2 cellular contexts compared by ENCODE assay signal in the genomic region with DNA sequence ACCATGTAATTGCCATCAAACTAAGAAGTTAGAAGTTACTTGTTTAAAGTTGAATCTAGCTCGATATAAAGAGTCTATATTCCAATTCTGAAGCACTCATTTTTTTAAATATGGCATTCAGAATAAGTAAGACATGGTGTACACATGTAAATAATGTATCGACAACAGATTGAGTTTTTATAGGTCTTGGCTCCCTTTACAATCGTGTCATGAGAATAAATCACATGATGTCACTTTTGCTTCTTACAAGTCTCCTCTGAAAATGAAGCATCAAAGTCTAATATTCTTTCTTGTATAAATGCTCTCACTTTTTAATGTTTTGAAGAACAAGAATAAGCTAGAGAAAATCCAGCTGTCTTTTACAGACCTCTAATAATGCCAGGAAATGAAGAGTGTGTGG.
TF ChIP-seq lines count a peak whose summit lies in the region.

No MANE protein-coding gene starts in this region.

TF ChIP-seq in GM23338, 12 proteins besides CTCF, POLR2A, EP300 and RAD21 (continued from another document):
- TF ChIP-seq POLR2AphosphoS5 (IDR thresholded peaks at IDR 0.05; ENCODE audit: low read depth) (no peak), NANOG (IDR thresholded peaks at IDR 0.05; ENCODE audit: borderline replicate concordance) (no peak), JUNB (IDR thresholded peaks at IDR 0.05; ENCODE audit: unreplicated experiment) (no peak), CREB1 (CRISPR knock-in tag; IDR thresholded peaks at IDR 0.05; ENCODE audit: low read depth) (no peak), ZNF331 (CRISPR knock-in tag; IDR thresholded peaks at IDR 0.05; ENCODE audit: low read depth) (no peak), EZH2 (IDR thresholded peaks at IDR 0.05; ENCODE audit: low read depth, unreplicated experiment) (no peak), EZH2phosphoT487 (IDR thresholded peaks at IDR 0.05; ENCODE audit: unreplicated experiment) (no peak)
- TF ChIP-seq, protein P1, sequence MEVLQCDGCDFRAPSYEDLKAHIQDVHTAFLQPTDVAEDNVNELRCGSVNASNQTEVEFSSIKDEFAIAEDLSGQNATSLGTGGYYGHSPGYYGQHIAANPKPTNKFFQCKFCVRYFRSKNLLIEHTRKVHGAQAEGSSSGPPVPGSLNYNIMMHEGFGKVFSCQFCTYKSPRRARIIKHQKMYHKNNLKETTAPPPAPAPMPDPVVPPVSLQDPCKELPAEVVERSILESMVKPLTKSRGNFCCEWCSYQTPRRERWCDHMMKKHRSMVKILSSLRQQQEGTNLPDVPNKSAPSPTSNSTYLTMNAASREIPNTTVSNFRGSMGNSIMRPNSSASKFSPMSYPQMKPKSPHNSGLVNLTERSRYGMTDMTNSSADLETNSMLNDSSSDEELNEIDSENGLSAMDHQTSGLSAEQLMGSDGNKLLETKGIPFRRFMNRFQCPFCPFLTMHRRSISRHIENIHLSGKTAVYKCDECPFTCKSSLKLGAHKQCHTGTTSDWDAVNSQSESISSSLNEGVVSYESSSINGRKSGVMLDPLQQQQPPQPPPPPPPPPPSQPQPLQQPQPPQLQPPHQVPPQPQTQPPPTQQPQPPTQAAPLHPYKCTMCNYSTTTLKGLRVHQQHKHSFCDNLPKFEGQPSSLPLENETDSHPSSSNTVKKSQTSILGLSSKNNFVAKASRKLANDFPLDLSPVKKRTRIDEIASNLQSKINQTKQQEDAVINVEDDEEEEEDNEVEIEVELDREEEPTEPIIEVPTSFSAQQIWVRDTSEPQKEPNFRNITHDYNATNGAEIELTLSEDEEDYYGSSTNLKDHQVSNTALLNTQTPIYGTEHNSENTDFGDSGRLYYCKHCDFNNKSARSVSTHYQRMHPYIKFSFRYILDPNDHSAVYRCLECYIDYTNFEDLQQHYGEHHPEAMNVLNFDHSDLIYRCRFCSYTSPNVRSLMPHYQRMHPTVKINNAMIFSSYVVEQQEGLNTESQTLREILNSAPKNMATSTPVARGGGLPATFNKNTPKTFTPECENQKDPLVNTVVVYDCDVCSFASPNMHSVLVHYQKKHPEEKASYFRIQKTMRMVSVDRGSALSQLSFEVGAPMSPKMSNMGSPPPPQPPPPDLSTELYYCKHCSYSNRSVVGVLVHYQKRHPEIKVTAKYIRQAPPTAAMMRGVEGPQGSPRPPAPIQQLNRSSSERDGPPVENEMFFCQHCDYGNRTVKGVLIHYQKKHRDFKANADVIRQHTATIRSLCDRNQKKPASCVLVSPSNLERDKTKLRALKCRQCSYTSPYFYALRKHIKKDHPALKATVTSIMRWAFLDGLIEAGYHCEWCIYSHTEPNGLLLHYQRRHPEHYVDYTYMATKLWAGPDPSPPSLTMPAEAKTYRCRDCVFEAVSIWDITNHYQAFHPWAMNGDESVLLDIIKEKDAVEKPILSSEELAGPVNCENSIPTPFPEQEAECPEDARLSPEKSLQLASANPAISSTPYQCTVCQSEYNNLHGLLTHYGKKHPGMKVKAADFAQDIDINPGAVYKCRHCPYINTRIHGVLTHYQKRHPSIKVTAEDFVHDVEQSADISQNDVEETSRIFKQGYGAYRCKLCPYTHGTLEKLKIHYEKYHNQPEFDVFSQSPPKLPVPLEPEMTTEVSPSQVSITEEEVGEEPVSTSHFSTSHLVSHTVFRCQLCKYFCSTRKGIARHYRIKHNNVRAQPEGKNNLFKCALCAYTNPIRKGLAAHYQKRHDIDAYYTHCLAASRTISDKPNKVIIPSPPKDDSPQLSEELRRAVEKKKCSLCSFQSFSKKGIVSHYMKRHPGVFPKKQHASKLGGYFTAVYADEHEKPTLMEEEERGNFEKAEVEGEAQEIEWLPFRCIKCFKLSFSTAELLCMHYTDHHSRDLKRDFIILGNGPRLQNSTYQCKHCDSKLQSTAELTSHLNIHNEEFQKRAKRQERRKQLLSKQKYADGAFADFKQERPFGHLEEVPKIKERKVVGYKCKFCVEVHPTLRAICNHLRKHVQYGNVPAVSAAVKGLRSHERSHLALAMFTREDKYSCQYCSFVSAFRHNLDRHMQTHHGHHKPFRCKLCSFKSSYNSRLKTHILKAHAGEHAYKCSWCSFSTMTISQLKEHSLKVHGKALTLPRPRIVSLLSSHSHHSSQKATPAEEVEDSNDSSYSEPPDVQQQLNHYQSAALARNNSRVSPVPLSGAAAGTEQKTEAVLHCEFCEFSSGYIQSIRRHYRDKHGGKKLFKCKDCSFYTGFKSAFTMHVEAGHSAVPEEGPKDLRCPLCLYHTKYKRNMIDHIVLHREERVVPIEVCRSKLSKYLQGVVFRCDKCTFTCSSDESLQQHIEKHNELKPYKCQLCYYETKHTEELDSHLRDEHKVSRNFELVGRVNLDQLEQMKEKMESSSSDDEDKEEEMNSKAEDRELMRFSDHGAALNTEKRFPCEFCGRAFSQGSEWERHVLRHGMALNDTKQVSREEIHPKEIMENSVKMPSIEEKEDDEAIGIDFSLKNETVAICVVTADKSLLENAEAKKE (CRISPR knock-in tag; IDR thresholded peaks at IDR 0.05): no peak
- TF ChIP-seq, protein P2, sequence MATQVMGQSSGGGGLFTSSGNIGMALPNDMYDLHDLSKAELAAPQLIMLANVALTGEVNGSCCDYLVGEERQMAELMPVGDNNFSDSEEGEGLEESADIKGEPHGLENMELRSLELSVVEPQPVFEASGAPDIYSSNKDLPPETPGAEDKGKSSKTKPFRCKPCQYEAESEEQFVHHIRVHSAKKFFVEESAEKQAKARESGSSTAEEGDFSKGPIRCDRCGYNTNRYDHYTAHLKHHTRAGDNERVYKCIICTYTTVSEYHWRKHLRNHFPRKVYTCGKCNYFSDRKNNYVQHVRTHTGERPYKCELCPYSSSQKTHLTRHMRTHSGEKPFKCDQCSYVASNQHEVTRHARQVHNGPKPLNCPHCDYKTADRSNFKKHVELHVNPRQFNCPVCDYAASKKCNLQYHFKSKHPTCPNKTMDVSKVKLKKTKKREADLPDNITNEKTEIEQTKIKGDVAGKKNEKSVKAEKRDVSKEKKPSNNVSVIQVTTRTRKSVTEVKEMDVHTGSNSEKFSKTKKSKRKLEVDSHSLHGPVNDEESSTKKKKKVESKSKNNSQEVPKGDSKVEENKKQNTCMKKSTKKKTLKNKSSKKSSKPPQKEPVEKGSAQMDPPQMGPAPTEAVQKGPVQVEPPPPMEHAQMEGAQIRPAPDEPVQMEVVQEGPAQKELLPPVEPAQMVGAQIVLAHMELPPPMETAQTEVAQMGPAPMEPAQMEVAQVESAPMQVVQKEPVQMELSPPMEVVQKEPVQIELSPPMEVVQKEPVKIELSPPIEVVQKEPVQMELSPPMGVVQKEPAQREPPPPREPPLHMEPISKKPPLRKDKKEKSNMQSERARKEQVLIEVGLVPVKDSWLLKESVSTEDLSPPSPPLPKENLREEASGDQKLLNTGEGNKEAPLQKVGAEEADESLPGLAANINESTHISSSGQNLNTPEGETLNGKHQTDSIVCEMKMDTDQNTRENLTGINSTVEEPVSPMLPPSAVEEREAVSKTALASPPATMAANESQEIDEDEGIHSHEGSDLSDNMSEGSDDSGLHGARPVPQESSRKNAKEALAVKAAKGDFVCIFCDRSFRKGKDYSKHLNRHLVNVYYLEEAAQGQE (IDR thresholded peaks at IDR 0.05; ENCODE audit: unreplicated experiment): no peak
TF ChIP-seq in GM23338: peak in this region for 0.

TF ChIP-seq in SK-N-SH, 30 proteins besides CTCF, POLR2A, EP300 and RAD21 (continued from another document):
- TF ChIP-seq, protein P3, sequence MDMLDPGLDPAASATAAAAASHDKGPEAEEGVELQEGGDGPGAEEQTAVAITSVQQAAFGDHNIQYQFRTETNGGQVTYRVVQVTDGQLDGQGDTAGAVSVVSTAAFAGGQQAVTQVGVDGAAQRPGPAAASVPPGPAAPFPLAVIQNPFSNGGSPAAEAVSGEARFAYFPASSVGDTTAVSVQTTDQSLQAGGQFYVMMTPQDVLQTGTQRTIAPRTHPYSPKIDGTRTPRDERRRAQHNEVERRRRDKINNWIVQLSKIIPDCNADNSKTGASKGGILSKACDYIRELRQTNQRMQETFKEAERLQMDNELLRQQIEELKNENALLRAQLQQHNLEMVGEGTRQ (IDR thresholded peaks at IDR 0.05; ENCODE audit: borderline replicate concordance, low read depth, low read length): no peak
- TF ChIP-seq NRF1 (IDR thresholded peaks at IDR 0.05; ENCODE audit: low read depth, low read length) (no peak), MEF2A (IDR thresholded peaks at IDR 0.05; ENCODE audit: borderline replicate concordance, low read depth) (no peak), FOXJ3 (CRISPR knock-in tag; IDR thresholded peaks at IDR 0.05) (no peak)
- TF ChIP-seq, protein P4, sequence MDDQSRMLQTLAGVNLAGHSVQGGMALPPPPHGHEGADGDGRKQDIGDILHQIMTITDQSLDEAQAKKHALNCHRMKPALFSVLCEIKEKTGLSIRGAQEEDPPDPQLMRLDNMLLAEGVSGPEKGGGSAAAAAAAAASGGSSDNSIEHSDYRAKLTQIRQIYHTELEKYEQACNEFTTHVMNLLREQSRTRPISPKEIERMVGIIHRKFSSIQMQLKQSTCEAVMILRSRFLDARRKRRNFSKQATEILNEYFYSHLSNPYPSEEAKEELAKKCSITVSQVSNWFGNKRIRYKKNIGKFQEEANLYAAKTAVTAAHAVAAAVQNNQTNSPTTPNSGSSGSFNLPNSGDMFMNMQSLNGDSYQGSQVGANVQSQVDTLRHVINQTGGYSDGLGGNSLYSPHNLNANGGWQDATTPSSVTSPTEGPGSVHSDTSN (IDR thresholded peaks at IDR 0.05): no peak
